ENCODE assay signal across 1 cellular context in genomic region chr6:34491091-34491430, GRCh38.
TF ChIP-seq lines count a peak whose summit lies in the region.

No MANE protein-coding gene starts in this region.

TF ChIP-seq in K562, 482 proteins besides CTCF, POLR2A, EP300 and RAD21 (continued from another document and continues in another):
- TF ChIP-seq JUN (IDR thresholded peaks at IDR 0.05; ENCODE audit: borderline replicate concordance, low read depth, low read length) = peak; percentile 59
- no peak for TF ChIP-seq JUN (CRISPR knock-in tag; IDR thresholded peaks at IDR 0.05; ENCODE audit: borderline replicate concordance)
- TF ChIP-seq MXI1 (IDR thresholded peaks at IDR 0.05; ENCODE audit: low read depth, low read length) = no peak
- TF ChIP-seq ZNF592 (IDR thresholded peaks at IDR 0.05) = peak; percentile 98
- no peak for TF ChIP-seq AFF1 (IDR thresholded peaks at IDR 0.05; ENCODE audit: low read depth in 1 of 2, partially characterized antibody in 2 of 2)
- 0 out of 2 replicates have a peak, but pooled peaks have one; percentile 47 for TF ChIP-seq HDAC8 (tag; IDR thresholded peaks at IDR 0.05)
- TF ChIP-seq TAF7 (tag; IDR thresholded peaks at IDR 0.05) = no peak
- peak; percentile 57; the same call in 1 of the 2 replicates for TF ChIP-seq ZNF263 (CRISPR knock-in tag; IDR thresholded peaks at IDR 0.05; ENCODE audit: borderline replicate concordance)
- TF ChIP-seq ZNF511 (CRISPR knock-in tag; IDR thresholded peaks at IDR 0.05) = peak; percentile 88
- no peak for TF ChIP-seq ZNF668 (CRISPR knock-in tag; IDR thresholded peaks at IDR 0.05)
- TF ChIP-seq ZNF644 (tag; IDR thresholded peaks at IDR 0.05; ENCODE audit: low read depth) = no peak
- TF ChIP-seq CHAMP1 (IDR thresholded peaks at IDR 0.05) = no peak
- TF ChIP-seq MECOM (CRISPR knock-in tag; IDR thresholded peaks at IDR 0.05) = peak; percentile 30; the same call in 1 of the 2 replicates
- peak; percentile 55; the same call in 1 of the 2 replicates for TF ChIP-seq CXXC5 (CRISPR knock-in tag; IDR thresholded peaks at IDR 0.05)
- TF ChIP-seq BACH1 (tag; IDR thresholded peaks at IDR 0.05) = 0 out of 2 replicates have a peak, but pooled peaks have one; percentile 38
- TF ChIP-seq NCOA4 (IDR thresholded peaks at IDR 0.05; ENCODE audit: partially characterized antibody) = no peak
- no peak for TF ChIP-seq ZBTB40 (IDR thresholded peaks at IDR 0.05)
- TF ChIP-seq ZBTB40 (CRISPR knock-in tag; IDR thresholded peaks at IDR 0.05) = no peak
- peak; percentile 88 for TF ChIP-seq ATF3 (IDR thresholded peaks at IDR 0.05)
- TF ChIP-seq ATF3 (CRISPR knock-in tag; conservative IDR thresholded peaks at IDR 0.05) = 0 out of 2 replicates have a peak, but pooled peaks have one; percentile 59
- no peak for TF ChIP-seq E2F3 (CRISPR knock-in tag; IDR thresholded peaks at IDR 0.05)
- TF ChIP-seq NFE2L1 (tag; IDR thresholded peaks at IDR 0.05; ENCODE audit: borderline replicate concordance, low read depth) = peak; percentile 81
- peak; percentile 24; the same call in 1 of the 2 replicates for TF ChIP-seq ZNF431 (CRISPR knock-in tag; IDR thresholded peaks at IDR 0.05)
- no peak for TF ChIP-seq VEZF1 (CRISPR knock-in tag; IDR thresholded peaks at IDR 0.05)
- no peak for TF ChIP-seq ZNF699 (CRISPR knock-in tag; IDR thresholded peaks at IDR 0.05; ENCODE audit: insufficient replicate concordance)
- no peak for TF ChIP-seq PBX2 (CRISPR knock-in tag; IDR thresholded peaks at IDR 0.05; ENCODE audit: low read depth)
- TF ChIP-seq PBX2 (tag; conservative IDR thresholded peaks at IDR 0.05; ENCODE audit: low read depth) = peak; percentile 66
- TF ChIP-seq ZNF764 (CRISPR knock-in tag; IDR thresholded peaks at IDR 0.05; ENCODE audit: low read depth) = no peak
